In genomic region chr10:3898821-3899220, GRCh38 we compare ENCODE assay signal across 14 cellular contexts.
A peak's percentile ranks its signal among the peaks of the same experiment; 100 is the strongest.
DNase-seq lines count a peak whose midpoint lies in the region; ATAC-seq, FAIRE-seq and TF ChIP-seq lines count a peak whose summit lies in the region.
"Had no signal": no experiment of that assay in that cellular context is flagged by ENCODE, and none has a peak within 500 bp of the region (broad histone marks: within the 10 kb centered on the region; RNA-seq: fewer than 3 reads in every experiment).

No MANE protein-coding gene starts in this region.

- WGBS in A549 (ENCODE audit: missing lambda C conversion rate): 33% methylated on average over 4 of the region's 4 CpGs

- no peak for TF ChIP-seq RAD21 in A549 (conservative IDR thresholded peaks at IDR 0.05 in 1 of 2, IDR thresholded peaks at IDR 0.05 in 1 of 2)

- intact Hi-C loops in PC-3 (cut with micrococcal nuclease): loop anchor here (2.0 to 5.0 kb wide), 3 partner anchors 94 to 432 kb away; partner anchors contain the start of gene KLF6
- intact Hi-C loops in colonic mucosa (cut with DNase I): no loop called here
- intact Hi-C loops in uterus (cut with DNase I; ENCODE audit: low total_unique reads): no loop called here

- H3K4me2 ChIP-seq in A549 (peak overlapping the region; percentile 42), PC-3 (ENCODE audit: low read length) (no peak overlapping the region)

- TF ChIP-seq POLR2A in A549 (IDR thresholded peaks at IDR 0.05; ENCODE audit: low read length) (no peak), uterus (IDR thresholded peaks at IDR 0.05) (no peak)

- CTCF ChIA-PET in A549 (lab: Yijun Ruan, JAX) (interaction anchor here (1.0 to 1.1 kb wide), 2 partner anchors 11 to 151 kb away, joined by 3 to 4 read pairs; no protein-coding TSS in a partner anchor), PC-3 (lab: Charles Lee) (interaction anchor here (0.6 kb wide), 1 partner anchor 174 kb away, joined by 3 read pairs; no protein-coding TSS in a partner anchor)

- ATAC-seq in A549 (peak; percentile 4 to 55; a peak in 3 of 6 replicates), PC-3 (peak; percentile 59), HG02973 (IDR thresholded peaks at IDR 0.05; ENCODE audit: unreplicated experiment) (no peak)
- ATAC-seq: psoas muscle had no signal

- POLR2A ChIA-PET in A549 (lab: Yijun Ruan, JAX) (interaction anchor here (0.7 to 1.5 kb wide), 4 partner anchors 9 to 725 kb away, joined by 3 to 6 read pairs (median 3); partner anchors contain the start of gene KLF6), PC-3 (lab: Charles Lee; ENCODE audit: unreplicated experiment) (interaction anchor here (0.6 to 1.2 kb wide), 3 partner anchors 89 to 117 kb away, joined by 3 to 6 read pairs (median 3); no protein-coding TSS in a partner anchor)

- no peaks in the 10 kb centered on the region for H3F3A ChIP-seq in PC-3 (ENCODE audit: low read length, unreplicated experiment)

- H3K9me3 ChIP-seq in A549 (no peaks in the 10 kb centered on the region), PC-3 (ENCODE audit: low read length) (no peaks in the 10 kb centered on the region), colonic mucosa (no peaks in the 10 kb centered on the region), uterus (no peaks in the 10 kb centered on the region)
- H3K9me3 ChIP-seq: breast epithelium, psoas muscle, tibial artery had no signal

- H3K9ac ChIP-seq in PC-3 (ENCODE audit: low read length) (no peak overlapping the region), colonic mucosa (ENCODE audit: low read depth in 2 of 2, low read length in 2 of 2) (no peak overlapping the region)

- H3K36me3 ChIP-seq in PC-3 (ENCODE audit: low read depth, low read length): no peaks in the 10 kb centered on the region
- H3K36me3 ChIP-seq in colonic mucosa: no peaks in the 10 kb centered on the region
- no peaks in the 10 kb centered on the region for H3K36me3 ChIP-seq in uterus
- H3K36me3 ChIP-seq: breast epithelium, tibial artery had no signal

- peaks cover 70% of the 10 kb centered on the region for H3K4me1 ChIP-seq in A549
- H3K4me1 ChIP-seq in PC-3 (ENCODE audit: insufficient read depth, low read length): peaks cover 45% of the 10 kb centered on the region
- no peaks in the 10 kb centered on the region for H3K4me1 ChIP-seq in colonic mucosa
- H3K4me1 ChIP-seq in uterus: no peaks in the 10 kb centered on the region
- H3K4me1 ChIP-seq: breast epithelium, psoas muscle had no signal

- no TSS peak for BruUV-seq in PC-3 (replicated peaks; lab: Mats Ljungman, UMichigan)

- H3K9me2 ChIP-seq in PC-3 (replicated peaks; ENCODE audit: low read length): no peaks in the 10 kb centered on the region

- TF ChIP-seq EP300 in A549 (IDR thresholded peaks at IDR 0.05): 0 out of 5 replicates have a peak, but pooled peaks of 1 of the 2 experiments have one; percentile 28

- TF ChIP-seq CTCF in A549 (IDR thresholded peaks at IDR 0.05): no peak
- TF ChIP-seq CTCF in PC-3 (conservative IDR thresholded peaks at IDR 0.05; ENCODE audit: low read depth, low read length): no peak
- no peak for TF ChIP-seq CTCF in colonic mucosa (IDR thresholded peaks at IDR 0.05)
- TF ChIP-seq CTCF in uterus (IDR thresholded peaks at IDR 0.05): no peak

- H3K27ac ChIP-seq in A549 (peak overlapping the region; percentile 73 to 96), PC-3 (ENCODE audit: low read length) (peak overlapping the region; percentile 51), colonic mucosa (no peak overlapping the region), uterus (no peak overlapping the region)
- H3K27ac ChIP-seq: psoas muscle, tibial artery had no signal

- H2AFZ ChIP-seq in PC-3 (ENCODE audit: low read length): no peak overlapping the region

- H4K20me1 ChIP-seq in PC-3 (ENCODE audit: low read length): no peaks in the 10 kb centered on the region

- H3K27me3 ChIP-seq in PC-3 (ENCODE audit: low read length): no peaks in the 10 kb centered on the region
- H3K27me3 ChIP-seq in colonic mucosa: no peaks in the 10 kb centered on the region
- H3K27me3 ChIP-seq in uterus: no peaks in the 10 kb centered on the region
- H3K27me3 ChIP-seq: breast epithelium, tibial artery had no signal

- FAIRE-seq in A549 (lab: Jason Lieb, UNC): peak; percentile 23

- H3K79me2 ChIP-seq in PC-3 (ENCODE audit: low read length): no peaks in the 10 kb centered on the region

- DNase-seq in A549 (ENCODE audit: low read depth in 1 of 2, low spot score in 1 of 2): peak in 1 of 2 experiments; percentile 79
- peak; percentile 98 for DNase-seq in DMS53 treated with DMSO at 0.1 percent for 48 hours (lab: John Stamatoyannopoulos, UW; ENCODE audit: unreplicated experiment)
- peak; percentile 82 for DNase-seq in PC-3
- peak; percentile 63 for DNase-seq in kidney tubule cell (ENCODE audit: low spot score)
- DNase-seq in colonic mucosa: no peak
- DNase-seq in uterus: no peak
- DNase-seq in HK-2 (ENCODE audit: unreplicated experiment): no peak
- DNase-seq: activated B cell treated with CpG ODN at 0.5 μM for 24 hours; DND-41; effector CD4-positive, alpha-beta T cell; psoas muscle; tibial artery had no signal

- no peak overlapping the region for H3K4me3 ChIP-seq in A549
- no peak overlapping the region for H3K4me3 ChIP-seq in PC-3 (ENCODE audit: low read length)
- no peak overlapping the region for H3K4me3 ChIP-seq in colonic mucosa
- no peak overlapping the region for H3K4me3 ChIP-seq in uterus
- H3K4me3 ChIP-seq: breast epithelium, psoas muscle, tibial artery had no signal

TF ChIP-seq in A549, 52 proteins besides CTCF, POLR2A, EP300 and RAD21:
- TF ChIP-seq JUNB (IDR thresholded peaks at IDR 0.05) (peak; percentile 58), SMC3 (IDR thresholded peaks at IDR 0.05) (0 out of 3 replicates have a peak, but pooled peaks have one; percentile 14), BHLHE40 (IDR thresholded peaks at IDR 0.05; ENCODE audit: low read depth, low read length) (no peak), ZSCAN20 (CRISPR knock-in tag; IDR thresholded peaks at IDR 0.05) (no peak), TP53 (CRISPR knock-in tag; IDR thresholded peaks at IDR 0.05) (no peak), GATA3 (IDR thresholded peaks at IDR 0.05; ENCODE audit: borderline replicate concordance) (peak; percentile 54; the same call in 1 of the 2 replicates), FOSL2 (IDR thresholded peaks at IDR 0.05) (0 out of 2 replicates have a peak, but pooled peaks have one; percentile 9), FOSL2 (CRISPR knock-in tag; IDR thresholded peaks at IDR 0.05) (peak; percentile 39; the same call in 1 of the 2 replicates), CHD4 (IDR thresholded peaks at IDR 0.05; ENCODE audit: borderline replicate concordance) (no peak), HOXA7 (CRISPR knock-in tag; IDR thresholded peaks at IDR 0.05) (no peak), NPAS2 (CRISPR knock-in tag; IDR thresholded peaks at IDR 0.05; ENCODE audit: borderline replicate concordance) (0 out of 2 replicates have a peak, but pooled peaks have one; percentile 10), MAFK (IDR thresholded peaks at IDR 0.05; ENCODE audit: partially characterized antibody) (peak; percentile 97), POLR2AphosphoS2 (conservative IDR thresholded peaks at IDR 0.05; ENCODE audit: low read length) (no peak), PHF8 (IDR thresholded peaks at IDR 0.05; ENCODE audit: borderline replicate concordance, low read depth) (no peak), TFCP2L1 (CRISPR knock-in tag; IDR thresholded peaks at IDR 0.05) (no peak)
- TF ChIP-seq, protein P1, sequence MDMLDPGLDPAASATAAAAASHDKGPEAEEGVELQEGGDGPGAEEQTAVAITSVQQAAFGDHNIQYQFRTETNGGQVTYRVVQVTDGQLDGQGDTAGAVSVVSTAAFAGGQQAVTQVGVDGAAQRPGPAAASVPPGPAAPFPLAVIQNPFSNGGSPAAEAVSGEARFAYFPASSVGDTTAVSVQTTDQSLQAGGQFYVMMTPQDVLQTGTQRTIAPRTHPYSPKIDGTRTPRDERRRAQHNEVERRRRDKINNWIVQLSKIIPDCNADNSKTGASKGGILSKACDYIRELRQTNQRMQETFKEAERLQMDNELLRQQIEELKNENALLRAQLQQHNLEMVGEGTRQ (IDR thresholded peaks at IDR 0.05): peak; percentile 84
- TF ChIP-seq, protein P2, sequence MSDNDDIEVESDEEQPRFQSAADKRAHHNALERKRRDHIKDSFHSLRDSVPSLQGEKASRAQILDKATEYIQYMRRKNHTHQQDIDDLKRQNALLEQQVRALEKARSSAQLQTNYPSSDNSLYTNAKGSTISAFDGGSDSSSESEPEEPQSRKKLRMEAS (IDR thresholded peaks at IDR 0.05): peak; percentile 51; the same call in 1 of the 2 replicates
- TF ChIP-seq, protein P3, sequence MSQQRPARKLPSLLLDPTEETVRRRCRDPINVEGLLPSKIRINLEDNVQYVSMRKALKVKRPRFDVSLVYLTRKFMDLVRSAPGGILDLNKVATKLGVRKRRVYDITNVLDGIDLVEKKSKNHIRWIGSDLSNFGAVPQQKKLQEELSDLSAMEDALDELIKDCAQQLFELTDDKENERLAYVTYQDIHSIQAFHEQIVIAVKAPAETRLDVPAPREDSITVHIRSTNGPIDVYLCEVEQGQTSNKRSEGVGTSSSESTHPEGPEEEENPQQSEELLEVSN (IDR thresholded peaks at IDR 0.05; ENCODE audit: borderline replicate concordance, low read depth): peak; percentile 24; the same call in 1 of the 2 replicates

Comparison
In these comparisons a context has a peak if more than half of its experiments do, and no peak if none do; other contexts are left out.
1. DNase-seq: peak in DMS53 treated with DMSO at 0.1 percent for 48 hours (single experiment), PC-3 (single experiment) and kidney tubule cell (single experiment); none in colonic mucosa (single experiment), uterus (0 of 2) and HK-2 (single experiment).
2. H3K27ac ChIP-seq: peak in A549 (2 of 2) and PC-3 (single experiment); none in colonic mucosa (single experiment) and uterus (0 of 2).